8 cellular contexts compared by ENCODE assay signal in the genomic region with DNA sequence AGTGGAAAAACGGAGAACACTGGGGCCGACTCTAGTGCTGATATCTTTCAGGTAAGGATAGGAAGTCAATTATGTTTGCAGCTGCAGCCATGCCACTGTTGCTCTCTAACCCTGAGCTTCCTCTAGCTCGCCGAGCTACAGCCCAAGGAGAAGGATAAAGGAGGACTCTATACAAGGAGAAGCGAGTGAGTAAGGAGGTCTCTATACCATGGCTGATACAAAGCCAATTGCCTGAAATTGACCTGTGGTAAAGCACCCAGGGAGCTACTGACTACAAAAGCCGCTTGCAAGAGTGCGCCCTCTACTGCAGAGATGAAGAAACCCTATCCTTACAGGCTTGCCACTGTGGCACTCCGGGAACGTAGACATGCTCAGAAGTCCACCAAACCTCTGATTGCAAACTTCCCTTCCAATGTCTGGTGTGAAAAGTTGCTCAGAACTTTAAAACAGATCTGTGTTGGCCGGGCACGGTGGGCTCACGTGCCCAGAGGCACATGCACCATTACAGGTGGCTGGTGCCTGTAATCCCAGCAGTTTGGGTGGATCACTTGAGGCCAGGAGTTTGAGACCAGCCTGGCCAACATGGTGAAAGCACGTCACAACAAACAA. TPM values are rescaled to one million over a fixed set of nuclear protein-coding genes. Genes with fewer than 3 reads are reported as not detected.
DNase-seq lines count a peak whose midpoint lies in the region; ATAC-seq and TF ChIP-seq lines count a peak whose summit lies in the region.

No MANE protein-coding gene starts in this region.

- H3K27me3 ChIP-seq in H9 (ENCODE audit: insufficient read depth, low read length) (peaks cover 19% of the 10 kb centered on the region; the same call in 1 of the 2 replicates), endodermal cell (ENCODE audit: control insufficient read depth, insufficient read depth, low read length, poor library complexity, severe bottlenecking) (no peaks in the 10 kb centered on the region)

- intact Hi-C loops in activated CD4-positive, alpha-beta T cell treated with anti-CD3 and anti-CD28 coated beads, Interleukin-2, amount 10 ng/mL, durations not matched to agents 24 days and 14 days (cut with micrococcal nuclease), result loop anchor here (5.0 kb wide), 1 partner anchor 135 kb away; a partner anchor contains a TSS

- H3K4me1 Mint-ChIP-seq in H9 (peaks cover 18% of the 10 kb centered on the region in 2 experiments), endodermal cell (peaks cover 6% of the 10 kb centered on the region)
- peaks cover 2% of the 10 kb centered on the region for H3K4me1 Mint-ChIP-seq in activated CD4-positive, alpha-beta T cell treated with anti-CD3 and anti-CD28 coated beads, Interleukin-2, amount 10 ng/mL, durations not matched to agents 24 days and 14 days

- H4K20me1 ChIP-seq in H9 (ENCODE audit: control insufficient read depth, insufficient read depth, insufficient read length), result no peaks in the 10 kb centered on the region

- H3K27me3 Mint-ChIP-seq in H9 (ENCODE audit: low read depth) (peaks cover 79% of the 10 kb centered on the region), endodermal cell (ENCODE audit: insufficient read depth) (peaks cover 42% of the 10 kb centered on the region)
- peaks cover 16% of the 10 kb centered on the region for H3K27me3 Mint-ChIP-seq in activated CD4-positive, alpha-beta T cell treated with anti-CD3 and anti-CD28 coated beads, Interleukin-2, amount 10 ng/mL, durations not matched to agents 24 days and 14 days

- H2BK20ac ChIP-seq in H9 (ENCODE audit: low read depth, low read length, poor library complexity, severe bottlenecking), result no peak overlapping the region

- no peak overlapping the region for H2AK5ac ChIP-seq in H9 (ENCODE audit: insufficient read length, low read length)

- H3K9me3 Mint-ChIP-seq in H9 (peaks cover 0 to 2% of the 10 kb centered on the region in 2 experiments; a peak in 1 of 5 replicates), endodermal cell (no peaks in the 10 kb centered on the region)
- H3K9me3 Mint-ChIP-seq in activated CD4-positive, alpha-beta T cell treated with anti-CD3 and anti-CD28 coated beads, Interleukin-2, amount 10 ng/mL, durations not matched to agents 24 days and 14 days, result no peaks in the 10 kb centered on the region

- H3K4me1 ChIP-seq in H9 (ENCODE audit: insufficient read depth, low read length) (peaks cover 2% of the 10 kb centered on the region; the same call in 1 of the 2 replicates), endodermal cell (ENCODE audit: control insufficient read depth, insufficient read depth, low read length) (no peaks in the 10 kb centered on the region)

- no peak overlapping the region for H3T11ph ChIP-seq in H9 (ENCODE audit: low read length)

- H3K79me2 ChIP-seq in H9 (ENCODE audit: insufficient read depth, low read length), result no peaks in the 10 kb centered on the region

- TF ChIP-seq CTCF in C4-2B (conservative IDR thresholded peaks at IDR 0.05), result peak; percentile 93
- peak; percentile 90 for TF ChIP-seq CTCF in H9 (conservative IDR thresholded peaks at IDR 0.05)
- TF ChIP-seq CTCF in endodermal cell (conservative IDR thresholded peaks at IDR 0.05), result peak; percentile 93

- no peaks in the 10 kb centered on the region for H3K79me1 ChIP-seq in H9 (ENCODE audit: insufficient read depth, low read depth, low read length, poor library complexity, severe bottlenecking)

- no peak overlapping the region for H3K4me3 Mint-ChIP-seq in H9
- H3K4me3 Mint-ChIP-seq in activated CD4-positive, alpha-beta T cell treated with anti-CD3 and anti-CD28 coated beads, Interleukin-2, amount 10 ng/mL, durations not matched to agents 24 days and 14 days, result no peak overlapping the region
- H3K4me3 Mint-ChIP-seq in endodermal cell, result no peak overlapping the region

- H4K8ac ChIP-seq in H9 (replicated peaks; ENCODE audit: insufficient read length, low read depth, low read length), result no peak overlapping the region

- no peak overlapping the region for H2AFZ ChIP-seq in H9 (ENCODE audit: low read length)

- no peak overlapping the region for H4K91ac ChIP-seq in H9 (ENCODE audit: insufficient read length, low read depth, low read length)

- H3K36me3 Mint-ChIP-seq in H9 (ENCODE audit: insufficient read depth in 1 of 3, low read depth in 3 of 3) (no peaks in the 10 kb centered on the region; a peak in 1 of 7 replicates), endodermal cell (ENCODE audit: low read depth) (no peaks in the 10 kb centered on the region)
- no peaks in the 10 kb centered on the region for H3K36me3 Mint-ChIP-seq in activated CD4-positive, alpha-beta T cell treated with anti-CD3 and anti-CD28 coated beads, Interleukin-2, amount 10 ng/mL, durations not matched to agents 24 days and 14 days (ENCODE audit: low read depth)

- H3K23me2 ChIP-seq in H9 (ENCODE audit: insufficient read length, low read depth, low read length, poor library complexity, severe bottlenecking), result no peaks in the 10 kb centered on the region

- DNase-seq in H9 (peak; percentile 92), NCI-H446 (lab: John Stamatoyannopoulos, UW) (peak; percentile 15 to 59), endodermal cell (peak; percentile 93), mucosa of gallbladder (ENCODE audit: low spot score) (peak; percentile 65), substantia nigra (lab: John Stamatoyannopoulos, UW) (peak in 27 of 49 donors; percentile 3 to 41 (median 20))
- peak; percentile 88 for DNase-seq in activated CD4-positive, alpha-beta T cell treated with anti-CD3 and anti-CD28 coated beads, Interleukin-2, amount 10 ng/mL, durations not matched to agents 24 days and 14 days

- no peak overlapping the region for H3K4me2 ChIP-seq in H9 (ENCODE audit: insufficient read depth, insufficient read length, low read length)

- H3K18ac ChIP-seq in H9 (ENCODE audit: insufficient read length, low read depth, low read length), result no peak overlapping the region

- no peak overlapping the region for H2BK15ac ChIP-seq in H9 (ENCODE audit: low read depth, low read length)

- no peak overlapping the region for H3K27ac ChIP-seq in C4-2B
- no peak overlapping the region for H3K27ac ChIP-seq in H9 (ENCODE audit: insufficient read length, low read depth, low read length)
- no peak overlapping the region for H3K27ac ChIP-seq in endodermal cell (ENCODE audit: low read depth, low read length)
- H3K27ac ChIP-seq in substantia nigra (ENCODE audit: low read depth, low read length, poor library complexity, severe bottlenecking), result no peak overlapping the region

- H3K9ac ChIP-seq in H9 (ENCODE audit: extremely low read depth, insufficient read length, low read length), result peak overlapping the region; percentile 8
- H3K9ac ChIP-seq in endodermal cell (ENCODE audit: extremely low read depth, low read length, poor library complexity, severe bottlenecking), result no peak overlapping the region

- no CpG with 5 or more reads among the region's 13 CpGs for WGBS in H9 (ENCODE audit: extremely low coverage, insufficient read length, low lambda C conversion rate)
- WGBS in endodermal cell (ENCODE audit: insufficient coverage in 1 of 2, insufficient read length in 1 of 2), 2 experiments, result 32 to 33% methylated on average over 10 to 13 of the region's 13 CpGs

- H3K4ac ChIP-seq in H9 (ENCODE audit: low read depth, low read length), result no peak overlapping the region

- H3K23ac ChIP-seq in H9 (ENCODE audit: insufficient read length, low read depth, low read length), result no peak overlapping the region

- no peak overlapping the region for H3K56ac ChIP-seq in H9 (ENCODE audit: insufficient read length, low read depth, low read length)

- no peak overlapping the region for H3K14ac ChIP-seq in H9 (ENCODE audit: insufficient read depth, low read length)

- H3K27ac Mint-ChIP-seq in H9, result no peak overlapping the region
- no peak overlapping the region for H3K27ac Mint-ChIP-seq in activated CD4-positive, alpha-beta T cell treated with anti-CD3 and anti-CD28 coated beads, Interleukin-2, amount 10 ng/mL, durations not matched to agents 24 days and 14 days
- H3K27ac Mint-ChIP-seq in endodermal cell, result no peak overlapping the region

- H3K9me3 ChIP-seq in H9 (ENCODE audit: control insufficient read depth, low read depth, low read length) (no peaks in the 10 kb centered on the region), endodermal cell (ENCODE audit: control insufficient read depth, low read length) (no peaks in the 10 kb centered on the region)

- H4K5ac ChIP-seq in H9 (ENCODE audit: insufficient read length, low read depth, low read length), result no peak overlapping the region

- no peak overlapping the region for H2BK12ac ChIP-seq in H9 (ENCODE audit: insufficient read length, low read depth, low read length)

- no peak overlapping the region for H2BK120ac ChIP-seq in H9 (ENCODE audit: low read depth, low read length, poor library complexity, severe bottlenecking)

- no peak overlapping the region for H3K4me3 ChIP-seq in endodermal cell (ENCODE audit: low read length)

- ATAC-seq in HG03139 (IDR thresholded peaks at IDR 0.05; ENCODE audit: unreplicated experiment), result no peak

- no peaks in the 10 kb centered on the region for H3K36me3 ChIP-seq in endodermal cell (ENCODE audit: control insufficient read depth, insufficient read depth, low read length)

- no peak overlapping the region for H2BK5ac ChIP-seq in H9 (ENCODE audit: insufficient read length, low read length)

RNA-seq across cellular contexts. Expression of a gene that starts 10.8 kb away (rescaled TPM):
- total RNA-seq in H9 (2021), result 8.7 and 9.1 TPM in 2 replicates
- total RNA-seq in activated CD4-positive, alpha-beta T cell treated with anti-CD3 and anti-CD28 coated beads, Interleukin-2, amount 10 ng/mL, durations not matched to agents 24 days and 14 days, result 7.0 and 7.9 TPM in 2 replicates
- 10 to 100 TPM in 1 of 2 donors, 1 to 10 TPM in 1; 6.9 to 10.9 TPM for total RNA-seq in endodermal cell
- polyA plus RNA-seq in endodermal cell (2013, experiment 1 of 2), result 4.0 TPM
- polyA plus RNA-seq in endodermal cell (2013, experiment 2 of 2), result 5.7 TPM
- total RNA-seq in mucosa of gallbladder, result 46.2 TPM

RNA-seq across cellular contexts. Expression of a gene that starts 45.3 kb away (rescaled TPM):
- total RNA-seq in H9 (2021) (5.1 and 5.4 TPM in 2 replicates), endodermal cell (1 to 10 TPM; 1.3 to 2.0 TPM), mucosa of gallbladder (27.8 TPM)
- 36.4 and 37.7 TPM in 2 replicates for total RNA-seq in activated CD4-positive, alpha-beta T cell treated with anti-CD3 and anti-CD28 coated beads, Interleukin-2, amount 10 ng/mL, durations not matched to agents 24 days and 14 days
- polyA plus RNA-seq in endodermal cell (2013, experiment 1 of 2), result 11.5 TPM
- 11.0 TPM for polyA plus RNA-seq in endodermal cell (2013, experiment 2 of 2)

RNA-seq across cellular contexts. Expression of a gene that starts 46.7 kb away (rescaled TPM):
- total RNA-seq in H9 (2021) (0.13 TPM in 1 of 2 replicates, not detected in the other), endodermal cell (1 to 10 TPM; 2.5 to 6.7 TPM), mucosa of gallbladder (424 TPM)
- total RNA-seq in activated CD4-positive, alpha-beta T cell treated with anti-CD3 and anti-CD28 coated beads, Interleukin-2, amount 10 ng/mL, durations not matched to agents 24 days and 14 days, result 0.23 and 0.24 TPM in 2 replicates
- 5.6 TPM for polyA plus RNA-seq in endodermal cell (2013, experiment 1 of 2)
- 4.4 TPM for polyA plus RNA-seq in endodermal cell (2013, experiment 2 of 2)

RNA-seq across cellular contexts. Expression of a gene that starts 51.8 kb away (rescaled TPM):
- total RNA-seq in H9 (2021) (not detected in 2 replicates), endodermal cell (not detected), mucosa of gallbladder (not detected)
- total RNA-seq in activated CD4-positive, alpha-beta T cell treated with anti-CD3 and anti-CD28 coated beads, Interleukin-2, amount 10 ng/mL, durations not matched to agents 24 days and 14 days, result not detected in 2 replicates
- not detected for polyA plus RNA-seq in endodermal cell (2013, experiment 1 of 2)
- polyA plus RNA-seq in endodermal cell (2013, experiment 2 of 2), result not detected

RNA-seq across cellular contexts. Expression of a gene that starts 56.6 kb away (rescaled TPM):
- not detected in 2 replicates for total RNA-seq in H9 (2021)
- total RNA-seq in activated CD4-positive, alpha-beta T cell treated with anti-CD3 and anti-CD28 coated beads, Interleukin-2, amount 10 ng/mL, durations not matched to agents 24 days and 14 days, result not detected in 2 replicates
- total RNA-seq in endodermal cell, result not detected
- not detected for polyA plus RNA-seq in endodermal cell (2013, experiment 1 of 2)
- not detected for polyA plus RNA-seq in endodermal cell (2013, experiment 2 of 2)
- 55.0 TPM for total RNA-seq in mucosa of gallbladder

Comparison
In these comparisons a context has a peak if more than half of its experiments do, and no peak if none do; other contexts are left out.
1. DNase-seq: peak in every context shown above with its lines; median percentile 93 in endodermal cell; 92 in H9; 88 in activated CD4-positive, alpha-beta T cell treated with anti-CD3 and anti-CD28 coated beads, Interleukin-2, amount 10 ng/mL, durations not matched to agents 24 days and 14 days; 65 in mucosa of gallbladder; 37 in NCI-H446; 20 in substantia nigra.
2. RNA of a gene that starts 46.7 kb away (total RNA-seq): 424 TPM in mucosa of gallbladder (single experiment); 2.5 to 6.7 TPM in endodermal cell, 0.23 to 0.24 TPM in activated CD4-positive, alpha-beta T cell treated with anti-CD3 and anti-CD28 coated beads, Interleukin-2, amount 10 ng/mL, durations not matched to agents 24 days and 14 days and 0.13 TPM in H9; every median in the first group is over 10 times any median in the second.
3. Peak in every context shown above with its lines, with median percentiles within 50 percentile points of each other: CTCF ChIP-seq.